In genomic region chr10:122375761-122376160, GRCh38 we compare ENCODE assay signal across 1 cellular context.
TF ChIP-seq lines count a peak whose summit lies in the region.

No MANE protein-coding gene starts in this region.

TF ChIP-seq in H1, 55 proteins besides CTCF, POLR2A, EP300 and RAD21 (continued from another document):
- no peak for TF ChIP-seq KDM4A (IDR thresholded peaks at IDR 0.05; ENCODE audit: low read depth, low read length, severe bottlenecking)
